29 cellular contexts compared by ENCODE assay signal in the genomic region with DNA sequence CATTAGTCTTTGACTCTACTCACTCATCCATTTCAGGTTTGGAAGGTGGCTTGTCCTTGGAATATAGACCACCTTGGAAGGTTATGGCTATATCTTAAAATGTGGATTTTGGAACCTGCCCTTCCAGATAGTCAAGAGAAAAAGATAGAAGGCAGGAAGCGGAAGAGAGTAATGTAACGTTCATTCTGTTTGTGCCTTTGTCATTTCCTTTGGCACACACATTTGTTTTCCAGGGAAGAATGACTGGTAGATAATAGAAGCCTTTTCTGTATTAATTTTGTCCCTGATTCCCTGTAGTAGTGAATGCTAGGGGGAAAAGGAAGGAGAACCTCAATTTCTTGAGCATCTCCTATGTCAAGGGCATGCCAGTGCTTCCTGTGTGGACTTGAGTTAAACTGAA. TPM values are rescaled to one million over a fixed set of nuclear protein-coding genes. Genes with fewer than 3 reads are reported as not detected.
"Had no signal": no experiment of that assay in that cellular context is flagged by ENCODE, and none has a peak within 500 bp of the region (broad histone marks: within the 10 kb centered on the region; RNA-seq: fewer than 3 reads in every experiment).

No MANE protein-coding gene starts in this region.

- H3K27me3 ChIP-seq: left lung, ovary, stomach, testis, thyroid gland, transverse colon, upper lobe of left lung, vagina had no signal

- H3K4me1 ChIP-seq: left lung, lower lobe of right lung, testis, thyroid gland, transverse colon, upper lobe of left lung, vagina had no signal

- FAIRE-seq: islet of Langerhans, kidney had no signal

- ATAC-seq: left colon; left lung; lower lobe of right lung; natural killer cell; right cardiac atrium; sciatic nerve; stimulated activated naive B cell treated with anti-CD40 and anti-IgM and Interleukin-4, amounts not matched to agents 10 μg/mL and 1 μg/mL and 100 μg/mL, for 72 hours; stimulated activated naive CD8-positive, alpha-beta T cell treated with anti-CD3 and anti-CD28 coated beads, Interleukin-15, Interleukin-2, amounts not matched to agents 100 U/mL and 50 U/mL, for 24 hours had no signal

- H3K36me3 ChIP-seq: left lung, lower lobe of right lung, ovary, stomach, thyroid gland, transverse colon, upper lobe of left lung, vagina had no signal

- H3K27ac ChIP-seq: left lung, lower lobe of right lung, ovary, skin epidermis, stomach, testis, thyroid gland, transverse colon, upper lobe of left lung, vagina had no signal

- H3K4me3 ChIP-seq: left lung, lower lobe of right lung, ovary, skin epidermis, stomach, testis, thyroid gland, transverse colon, upper lobe of left lung, vagina had no signal

- H3K9me3 ChIP-seq: left lung, lower lobe of right lung, ovary, stomach, testis, thyroid gland, transverse colon, upper lobe of left lung, vagina had no signal

- DNase-seq: hypothalamus; immature natural killer cell; kidney; left colon; left lung; lower lobe of right lung; mesendoderm; naive B cell; natural killer cell; ovary; retina; right cardiac atrium; stimulated activated CD4-positive, alpha-beta T cell treated with anti-CD3 and anti-CD28 coated beads, Interleukin-12 subunit alpha, Interleukin-12 subunit beta, amount 100 ng/mL, for 4 hours; stimulated activated CD4-positive, alpha-beta T cell treated with anti-CD3 and anti-CD28 coated beads, Interleukin-15, amount 100 ng/mL, for 24 hours; stimulated activated CD4-positive, alpha-beta T cell treated with anti-CD3 and anti-CD28 coated beads, Interleukin-2, amount 100 ng/mL, for 24 hours; stimulated activated CD4-positive, alpha-beta T cell treated with anti-CD3 and anti-CD28 coated beads, Interleukin-4, amount 100 ng/mL, for 1 hour; stimulated activated naive B cell treated with anti-CD40 and anti-IgM and Interleukin-4, amounts not matched to agents 10 μg/mL and 1 μg/mL and 100 μg/mL, for 72 hours; stimulated activated naive CD8-positive, alpha-beta T cell treated with anti-CD3 and anti-CD28 coated beads, Interleukin-15, Interleukin-2, amounts not matched to agents 100 U/mL and 50 U/mL, for 24 hours; stomach; testis; thyroid gland; transverse colon; upper lobe of left lung had no signal

RNA-seq across cellular contexts. Expression of a gene that starts 54.7 kb away (rescaled TPM):
- total RNA-seq: mononuclear cell, natural killer cell had no signal
- polyA plus RNA-seq: immature natural killer cell, neural cell had no signal
